8 cellular contexts compared by ENCODE assay signal in the genomic region with DNA sequence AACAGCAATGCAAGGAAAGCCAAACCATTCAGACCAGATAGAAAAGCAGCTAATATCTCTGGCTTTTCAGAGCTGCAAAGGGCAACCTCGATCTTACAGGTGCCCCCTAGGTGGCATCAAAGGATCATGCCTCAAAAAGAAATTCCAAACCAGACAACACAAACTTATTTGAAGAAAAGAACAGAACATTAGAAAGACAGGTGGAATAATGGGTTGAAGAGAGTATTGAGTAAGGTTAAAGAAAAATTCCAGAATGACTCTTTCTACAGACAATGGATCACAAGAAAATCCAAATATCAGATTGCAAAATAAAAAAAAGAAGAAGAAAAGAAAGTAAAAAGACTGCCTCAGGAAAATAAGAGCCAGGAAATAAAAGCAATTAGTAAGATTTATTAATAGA.
DNase-seq lines count a peak whose midpoint lies in the region; ATAC-seq and TF ChIP-seq lines count a peak whose summit lies in the region.

No MANE protein-coding gene starts in this region.

- DNase-seq in heart right ventricle, result no peak
- no peak for DNase-seq in right cardiac atrium
- DNase-seq in Panc1 (ENCODE audit: low read depth, low spot score), result no peak
- DNase-seq in fibroblast of pulmonary artery (ENCODE audit: low read depth), result peak; percentile 15
- DNase-seq in substantia nigra (lab: John Stamatoyannopoulos, UW), result peak in 3 of 49 donors; percentile 12 to 31 (median 29)
- DNase-seq in HuH-7 (ENCODE audit: low spot score), result no peak

- H3K27ac ChIP-seq in heart right ventricle (no peak overlapping the region), right cardiac atrium (ENCODE audit: low read length) (no peak overlapping the region), Panc1 (ENCODE audit: low read length) (no peak overlapping the region), substantia nigra (ENCODE audit: low read depth, low read length, poor library complexity, severe bottlenecking) (peak overlapping the region; percentile 39)

- H3K27me3 ChIP-seq in heart right ventricle, result no peaks in the 10 kb centered on the region
- H3K27me3 ChIP-seq in right cardiac atrium (ENCODE audit: control insufficient read depth, insufficient read depth), result no peaks in the 10 kb centered on the region
- peaks cover 41% of the 10 kb centered on the region for H3K27me3 ChIP-seq in Panc1 (ENCODE audit: control insufficient read depth, insufficient read depth, low read length)

- in situ Hi-C loops in Panc1 (cut with HindIII; ENCODE audit: low pct_unique_long_range_greater_than_20kb, low sequenced_read_pairs), result no loop called here

- H3K4me3 ChIP-seq in heart right ventricle, result no peak overlapping the region
- H3K4me3 ChIP-seq in right cardiac atrium (ENCODE audit: low read length), result no peak overlapping the region
- H3K4me3 ChIP-seq in Panc1 (ENCODE audit: low read depth in 2 of 2, low read length in 2 of 2), result no peak overlapping the region
- H3K4me3 ChIP-seq in fibroblast of pulmonary artery (replicated peaks; ENCODE audit: low read depth, low read length), result no peak overlapping the region

- intact Hi-C loops in heart right ventricle (cut with DNase I), result loop anchor here in 8 of 10 donors (2.0 to 10.0 kb wide), 6 partner anchors 260 to 600 kb away; no protein-coding TSS in a partner anchor
- intact Hi-C loops in right cardiac atrium (cut with DNase I), result loop anchor here in 1 of 4 donors (10.0 kb wide), 1 partner anchor 600 kb away; no protein-coding TSS in a partner anchor
- intact Hi-C loops in Panc1 (cut with micrococcal nuclease; ENCODE audit: unreplicated experiment), result loop anchor here (1.0 to 5.0 kb wide), 3 partner anchors 262 to 597 kb away; no protein-coding TSS in a partner anchor

- POLR2A ChIA-PET in Panc1 (lab: Charles Lee), result no interaction called here

- peak in 1 of 8 donors; percentile 33 for ATAC-seq in heart right ventricle
- ATAC-seq in right cardiac atrium, result no peak
- ATAC-seq in Panc1, result peak; percentile 74; the same call in 1 of the 2 replicates
- ATAC-seq in GM21619 (IDR thresholded peaks at IDR 0.05; ENCODE audit: unreplicated experiment), result no peak
- no peak for ATAC-seq in HG02884 (IDR thresholded peaks at IDR 0.05; ENCODE audit: unreplicated experiment)

- 21 to 23% methylated on average over 1 of the region's 1 CpG for WGBS in heart right ventricle, 2 donors
- WGBS in right cardiac atrium, result 22% methylated on average over 1 of the region's 1 CpG

- H3K4me1 ChIP-seq in heart right ventricle (peaks cover 0 to 20% (median 3%) of the 10 kb centered on the region in 9 donors), right cardiac atrium (ENCODE audit: control insufficient read depth, insufficient read depth, low read length) (no peaks in the 10 kb centered on the region), Panc1 (ENCODE audit: control insufficient read depth, insufficient read depth, low read length) (no peaks in the 10 kb centered on the region)

- no peaks in the 10 kb centered on the region for H3K9me3 ChIP-seq in heart right ventricle
- no peaks in the 10 kb centered on the region for H3K9me3 ChIP-seq in right cardiac atrium (ENCODE audit: control insufficient read depth, low read length)
- H3K9me3 ChIP-seq in Panc1 (ENCODE audit: control insufficient read depth, insufficient read depth, low read depth, low read length), result no peaks in the 10 kb centered on the region

- CTCF ChIA-PET in Panc1 (lab: Charles Lee), result interaction anchor here (0.6 to 0.8 kb wide), 2 partner anchors 254 to 599 kb away, joined by 3 to 4 read pairs; no protein-coding TSS in a partner anchor

- BruUV-seq in Panc1 (replicated peaks; lab: Mats Ljungman, UMichigan), result no TSS peak

- peak in 8 of 9 donors; percentile 21 to 71 (median 60) for TF ChIP-seq CTCF in heart right ventricle (IDR thresholded peaks at IDR 0.05)
- TF ChIP-seq CTCF in Panc1 (IDR thresholded peaks at IDR 0.05), result peak; percentile 81; the same call in 1 of the 2 replicates
- TF ChIP-seq CTCF in fibroblast of pulmonary artery (IDR thresholded peaks at IDR 0.05; ENCODE audit: low read length, missing control alignments), result peak; percentile 34

- H3K36me3 ChIP-seq in heart right ventricle (peaks cover 0 to 8% (median 0%) of the 10 kb centered on the region in 9 donors), Panc1 (ENCODE audit: control insufficient read depth, insufficient read depth, low read length) (no peaks in the 10 kb centered on the region)
